In the genomic region with DNA sequence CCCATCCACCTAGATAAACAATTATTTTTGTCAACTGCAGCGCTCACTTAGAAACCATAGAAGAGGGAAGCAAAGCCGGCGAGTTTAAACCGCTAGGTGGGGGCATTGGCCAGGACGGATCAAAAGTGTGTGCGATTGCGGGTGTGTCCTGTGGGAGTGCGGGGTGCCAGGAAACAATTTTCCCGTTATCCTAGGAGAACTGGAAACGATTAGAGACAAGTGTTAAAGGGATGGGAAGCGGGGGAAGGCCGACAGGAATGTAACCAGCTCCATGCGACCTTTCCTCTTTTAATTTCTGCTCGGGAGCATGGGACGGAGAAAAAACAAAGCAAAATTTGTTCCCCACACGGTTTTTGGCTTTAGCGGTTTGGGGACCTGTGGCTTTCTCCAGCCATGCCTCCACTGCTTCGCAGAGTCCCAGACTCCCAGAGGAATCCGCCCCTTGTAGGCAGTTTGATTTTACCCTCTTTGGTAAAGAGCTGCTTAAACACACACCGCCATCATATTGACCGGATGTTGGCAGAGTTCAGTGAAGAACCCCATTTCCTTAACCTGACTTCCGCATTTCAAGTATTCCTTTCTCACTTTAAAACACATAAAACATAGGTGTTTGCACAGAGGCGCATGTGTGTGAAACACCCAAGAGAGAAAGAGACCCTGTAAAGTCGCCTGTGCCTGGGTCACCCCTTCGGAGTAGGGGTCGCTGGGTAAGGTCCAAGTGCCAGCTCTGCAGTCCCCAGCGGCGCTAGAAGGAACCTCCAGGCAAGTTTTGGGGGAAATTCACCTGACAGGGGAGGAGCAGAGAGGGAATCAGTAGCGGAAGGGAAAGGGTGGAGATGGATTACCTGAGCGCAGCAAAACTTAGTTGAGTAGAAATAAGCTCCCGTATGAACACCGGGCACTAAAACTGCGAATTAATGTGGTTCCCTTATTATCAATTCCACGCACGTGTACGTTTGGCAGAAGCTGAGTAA, we compare ENCODE assay signal across 8 cellular contexts. TPM values are rescaled to one million over a fixed set of nuclear protein-coding genes. Genes with fewer than 3 reads are reported as not detected.
DNase-seq lines count a peak whose midpoint lies in the region; ATAC-seq, FAIRE-seq and TF ChIP-seq lines count a peak whose summit lies in the region.

No MANE protein-coding gene starts in this region.

- H3K27me3 ChIP-seq in effector memory CD4-positive, alpha-beta T cell (replicated peaks; ENCODE audit: control insufficient read depth, insufficient read depth, low read length, poor library complexity, severe bottlenecking) = peaks cover 7% of the 10 kb centered on the region
- H3K27me3 ChIP-seq in lung (ENCODE audit: control insufficient read depth, insufficient read depth) (peaks cover 8% of the 10 kb centered on the region), thyroid gland (peaks cover 4% of the 10 kb centered on the region)

- peak overlapping the region; percentile 69 for H3K4me3 Mint-ChIP-seq in Calu3 (ENCODE audit: low read depth, unreplicated experiment)

- peaks cover 53% of the 10 kb centered on the region for H3K27me3 Mint-ChIP-seq in Calu3 (ENCODE audit: unreplicated experiment)

- H3K36me3 ChIP-seq in effector memory CD4-positive, alpha-beta T cell (ENCODE audit: control insufficient read depth, insufficient read depth, low read length) = no peaks in the 10 kb centered on the region
- H3K36me3 ChIP-seq in lung (ENCODE audit: control insufficient read depth in 2 of 2, insufficient read depth in 2 of 2, low read length in 2 of 2) (no peaks in the 10 kb centered on the region), thyroid gland (no peaks in the 10 kb centered on the region)

- no peaks in the 10 kb centered on the region for H3K9me3 ChIP-seq in effector memory CD4-positive, alpha-beta T cell (ENCODE audit: control insufficient read depth, low read length)
- peaks cover 0 to 18% of the 10 kb centered on the region in 2 donors for H3K9me3 ChIP-seq in lung (ENCODE audit: control insufficient read depth in 2 of 2, insufficient read depth in 1 of 2, low read length in 1 of 2)
- H3K9me3 ChIP-seq in thyroid gland = no peaks in the 10 kb centered on the region

- H3K4me3 ChIP-seq in effector memory CD4-positive, alpha-beta T cell (ENCODE audit: insufficient read depth, low read depth, low read length, poor library complexity, severe bottlenecking) = peak overlapping the region; percentile 44
- peak overlapping the region; percentile 41 for H3K4me3 ChIP-seq in lung
- H3K4me3 ChIP-seq in thyroid gland (replicated peaks in 1 of 3) = peak overlapping the region in 2 of 3 donors; percentile 56 to 87

- H3K9me3 Mint-ChIP-seq in Calu3 (ENCODE audit: low read depth, unreplicated experiment) = no peaks in the 10 kb centered on the region

- peak; percentile 88 for FAIRE-seq in GM19239 (lab: Jason Lieb, UNC)

- no peak overlapping the region for H3K27ac ChIP-seq in effector memory CD4-positive, alpha-beta T cell (ENCODE audit: insufficient read depth, low read length, poor library complexity, severe bottlenecking)
- H3K27ac ChIP-seq in lung (ENCODE audit: low read depth in 1 of 2, low read length in 1 of 2) (no peak overlapping the region), thyroid gland (peak overlapping the region in 1 of 3 donors; percentile 10)

- DNase-seq in Calu3 (peak; percentile 69), GM19239 (ENCODE audit: insufficient read length, low spot score) (peak; percentile 25), SKM-1 (lab: John Stamatoyannopoulos, UW; ENCODE audit: unreplicated experiment) (peak; percentile 55), lung (ENCODE audit: low spot score) (no peak), thyroid gland (peak; percentile 45 to 53), NCI-H1694 treated with DMSO at 0.1 percent for 48 hours (lab: John Stamatoyannopoulos, UW) (no peak)
- no peak for DNase-seq in effector memory CD4-positive, alpha-beta T cell

- no TSS peak for BruUV-seq in Calu3 (replicated peaks; lab: Mats Ljungman, UMichigan)

- CTCF ChIA-PET in Calu3 (lab: Charles Lee) = interaction anchor here (1.4 kb wide), 1 partner anchor 9 kb away, joined by 5 read pairs; no protein-coding TSS in a partner anchor

- TF ChIP-seq CTCF in Calu3 (IDR thresholded peaks at IDR 0.05; ENCODE audit: unreplicated experiment) (peak; percentile 65), lung (IDR thresholded peaks at IDR 0.05; ENCODE audit: control extremely low read depth, extremely low read depth) (no peak), thyroid gland (IDR thresholded peaks at IDR 0.05) (peak in 3 of 6 experiments; percentile 38 to 53 (median 52))

- intact Hi-C loops in Calu3 (cut with micrococcal nuclease; ENCODE audit: unreplicated experiment) = loop anchor here (5.0 to 10.0 kb wide), 3 partner anchors 66 to 1368 kb away; no protein-coding TSS in a partner anchor
- intact Hi-C loops in thyroid gland (cut with DNase I) = no loop called here

- H3K4me1 Mint-ChIP-seq in Calu3 (ENCODE audit: low read depth, unreplicated experiment) = peaks cover 28% of the 10 kb centered on the region

- 1 to 2% methylated on average over 36 of the region's 36 CpGs for WGBS in lung, 2 donors
- WGBS in thyroid gland, 2 donors = 1 to 3% methylated on average over 36 of the region's 36 CpGs

- H3K4me1 ChIP-seq in effector memory CD4-positive, alpha-beta T cell (ENCODE audit: control insufficient read depth, insufficient read depth, low read length, poor library complexity, severe bottlenecking) = no peaks in the 10 kb centered on the region
- H3K4me1 ChIP-seq in lung (ENCODE audit: control insufficient read depth in 2 of 2, insufficient read depth in 2 of 2, low read length in 2 of 2) (peaks cover 0 to 17% of the 10 kb centered on the region in 2 donors), thyroid gland (peaks cover 8 to 17% of the 10 kb centered on the region in 2 donors)

- no peak for TF ChIP-seq POLR2A in thyroid gland (IDR thresholded peaks at IDR 0.05)

- peak overlapping the region; percentile 22 for H3K27ac Mint-ChIP-seq in Calu3 (ENCODE audit: unreplicated experiment)

- peak; percentile 69 for ATAC-seq in HG03139 (IDR thresholded peaks at IDR 0.05; ENCODE audit: unreplicated experiment)
- ATAC-seq in lung (ENCODE audit: insufficient read depth, low FRiP score) = peak; percentile 54

- peaks cover 9% of the 10 kb centered on the region for H3K36me3 Mint-ChIP-seq in Calu3 (ENCODE audit: insufficient read depth, unreplicated experiment)

RNA-seq across cellular contexts. Expression of a gene that starts 3.1 kb away (rescaled TPM):
- 0.17 TPM in 1 of 2 replicates, not detected in the other for total RNA-seq in Calu3 (2022)
- under 1 TPM in 1 of 2 donors, not detected in 1; 0.64 TPM for total RNA-seq in lung
- polyA plus RNA-seq in lung = under 1 TPM; 0.03 to 0.06 TPM
- total RNA-seq in thyroid gland = under 1 TPM in 1 of 4 donors, not detected in 3; 0.13 TPM

Comparison
In these comparisons a context has a peak if more than half of its experiments do, and no peak if none do; other contexts are left out.
1. DNase-seq: peak in Calu3 (single experiment), GM19239 (single experiment), SKM-1 (single experiment) and thyroid gland (2 of 2); none in effector memory CD4-positive, alpha-beta T cell (0 of 3), lung (single experiment) and NCI-H1694 treated with DMSO at 0.1 percent for 48 hours (single experiment).
2. Peak in every context shown above with its lines, with median percentiles within 50 percentile points of each other: H3K4me3 ChIP-seq.